In the genomic region with DNA sequence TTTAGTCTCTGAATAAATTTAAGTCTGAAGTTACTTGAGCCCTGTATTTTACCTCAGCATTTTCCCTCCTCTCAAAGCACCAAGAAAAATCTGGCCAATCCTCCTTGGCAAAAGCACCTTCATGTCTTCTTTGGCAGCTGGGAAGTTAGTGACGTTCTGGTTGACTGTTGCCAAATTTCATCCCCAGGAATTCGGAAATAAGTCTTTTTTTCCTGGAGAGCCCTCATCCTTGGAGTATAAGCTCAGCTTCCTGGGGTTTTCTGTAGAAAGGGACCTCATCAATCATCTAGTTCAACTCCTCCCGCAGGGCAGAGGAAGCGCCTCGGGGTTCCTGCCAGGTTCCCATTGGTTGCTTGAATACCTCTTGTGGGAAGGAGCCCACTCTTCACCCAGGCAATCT, we compare ENCODE assay signal across 21 cellular contexts.
A peak's percentile ranks its signal among the peaks of the same experiment; 100 is the strongest.
DNase-seq lines count a peak whose midpoint lies in the region; ATAC-seq and TF ChIP-seq lines count a peak whose summit lies in the region.
"Had no signal": no experiment of that assay in that cellular context is flagged by ENCODE, and none has a peak within 500 bp of the region (broad histone marks: within the 10 kb centered on the region; RNA-seq: fewer than 3 reads in every experiment).

No MANE protein-coding gene starts in this region.

- H3K4me3 ChIP-seq in ascending aorta (peak overlapping the region in 1 of 2 donors; percentile 38), uterus (no peak overlapping the region)
- H3K4me3 ChIP-seq: BLaER1 treated with 17β-estradiol and CSF1 and Interleukin-3, amounts not matched to agents 10 nM and 100 nM; sigmoid colon had no signal

- TF ChIP-seq CTCF in ascending aorta (IDR thresholded peaks at IDR 0.05) = no peak
- TF ChIP-seq CTCF in uterus (IDR thresholded peaks at IDR 0.05) = no peak
- TF ChIP-seq CTCF in WTC11 (IDR thresholded peaks at IDR 0.05) = no peak

- no peaks in the 10 kb centered on the region for H3K36me3 Mint-ChIP-seq in WTC11
- H3K36me3 Mint-ChIP-seq: activated naive CD8-positive, alpha-beta T cell had no signal

- H3K4me1 Mint-ChIP-seq in WTC11 = peaks cover 49% of the 10 kb centered on the region
- H3K4me1 Mint-ChIP-seq: activated CD4-positive, alpha-beta memory T cell treated with anti-CD3 and anti-CD28 coated beads, Interleukin-2, amount 10 ng/mL, durations not matched to agents 7 days and 5 days had no signal

- H3K27me3 ChIP-seq in ascending aorta (no peaks in the 10 kb centered on the region), uterus (no peaks in the 10 kb centered on the region)
- H3K27me3 ChIP-seq: BLaER1 treated with 17β-estradiol and CSF1 and Interleukin-3, amounts not matched to agents 10 nM and 100 nM; sigmoid colon had no signal

- no peaks in the 10 kb centered on the region for H3K9me3 ChIP-seq in ascending aorta
- H3K9me3 ChIP-seq in uterus = no peaks in the 10 kb centered on the region
- H3K9me3 ChIP-seq: BLaER1 treated with 17β-estradiol and CSF1 and Interleukin-3, amounts not matched to agents 10 nM and 100 nM; sigmoid colon had no signal

- no peaks in the 10 kb centered on the region for H3K9me3 Mint-ChIP-seq in WTC11
- H3K9me3 Mint-ChIP-seq: activated CD4-positive, alpha-beta memory T cell treated with anti-CD3 and anti-CD28 coated beads, Interleukin-2, amount 10 ng/mL, durations not matched to agents 7 days and 5 days; H9 had no signal

- H3K36me3 ChIP-seq in ascending aorta (no peaks in the 10 kb centered on the region), uterus (no peaks in the 10 kb centered on the region)
- H3K36me3 ChIP-seq: BLaER1 treated with 17β-estradiol and CSF1 and Interleukin-3, amounts not matched to agents 10 nM and 100 nM; sigmoid colon had no signal

- DNase-seq in H4 (ENCODE audit: low spot score) (peak; percentile 27), ascending aorta (ENCODE audit: low spot score in 2 of 2) (no peak), globus pallidus (ENCODE audit: low spot score) (peak; percentile 24), uterus (peak in 1 of 2 donors; percentile 24), WTC11 (ENCODE audit: low spot score) (no peak), GOT3 (lab: John Stamatoyannopoulos, UW) (no peak)
- DNase-seq: activated CD4-positive, alpha-beta memory T cell treated with anti-CD3 and anti-CD28 coated beads, Interleukin-2, amount 10 ng/mL, durations not matched to agents 7 days and 5 days; activated T-cell treated with anti-CD3 and anti-CD28 coated beads, Interleukin-2, amount 50 U/mL, for 48 hours; central memory CD4-positive, alpha-beta T cell; effector memory CD4-positive, alpha-beta T cell; H9; Kasumi-1; NCI-H1436 treated with DMSO at 0.1 percent for 48 hours; nucleus accumbens; Right ventricle myocardium superior; sigmoid colon; stimulated activated CD4-positive, alpha-beta T cell treated with anti-CD3 and anti-CD28 coated beads, Interleukin-2, amount 100 ng/mL, for 24 hours had no signal

- H3K4me1 ChIP-seq in ascending aorta (peaks cover 16 to 21% of the 10 kb centered on the region in 2 donors), uterus (peaks cover 0 to 4% of the 10 kb centered on the region in 2 donors)

- CTCF ChIA-PET in WTC11 (lab: Charles Lee) = no interaction called here

- H3K4me3 Mint-ChIP-seq in WTC11 = no peak overlapping the region
- H3K4me3 Mint-ChIP-seq: activated CD4-positive, alpha-beta memory T cell treated with anti-CD3 and anti-CD28 coated beads, Interleukin-2, amount 10 ng/mL, durations not matched to agents 7 days and 5 days; activated naive CD8-positive, alpha-beta T cell; H9 had no signal

- POLR2A ChIA-PET in WTC11 (lab: Charles Lee) = no interaction called here

- TF ChIP-seq POLR2A in uterus (IDR thresholded peaks at IDR 0.05) = no peak

- peak overlapping the region; percentile 78 to 86 for H3K27ac ChIP-seq in ascending aorta
- peak overlapping the region; percentile 19 to 38 for H3K27ac ChIP-seq in uterus
- H3K27ac ChIP-seq: BLaER1 treated with 17β-estradiol and CSF1 and Interleukin-3, amounts not matched to agents 10 nM and 100 nM; VCaP had no signal

- intact Hi-C loops in ascending aorta (cut with DNase I) = no loop called here
- intact Hi-C loops in uterus (cut with DNase I; ENCODE audit: low total_unique reads) = no loop called here

- H3K27ac Mint-ChIP-seq in WTC11 = no peak overlapping the region
- H3K27ac Mint-ChIP-seq: activated CD4-positive, alpha-beta memory T cell treated with anti-CD3 and anti-CD28 coated beads, Interleukin-2, amount 10 ng/mL, durations not matched to agents 7 days and 5 days; activated naive CD8-positive, alpha-beta T cell had no signal

- ATAC-seq in GM21423 (IDR thresholded peaks at IDR 0.05; ENCODE audit: unreplicated experiment) (no peak), WTC11 (no peak)

- H3K27me3 Mint-ChIP-seq in WTC11 (ENCODE audit: low read depth) = no peaks in the 10 kb centered on the region

TF ChIP-seq in WTC11, 78 proteins besides CTCF, POLR2A, EP300 and RAD21 (continues in another document):
- TF ChIP-seq ZNF317 (CRISPR knock-in tag; IDR thresholded peaks at IDR 0.05; ENCODE audit: borderline replicate concordance, low read depth) = no peak
- TF ChIP-seq GRHL2 (CRISPR knock-in tag; IDR thresholded peaks at IDR 0.05; ENCODE audit: insufficient replicate concordance, severe bottlenecking) = no peak
- TF ChIP-seq, protein P1, sequence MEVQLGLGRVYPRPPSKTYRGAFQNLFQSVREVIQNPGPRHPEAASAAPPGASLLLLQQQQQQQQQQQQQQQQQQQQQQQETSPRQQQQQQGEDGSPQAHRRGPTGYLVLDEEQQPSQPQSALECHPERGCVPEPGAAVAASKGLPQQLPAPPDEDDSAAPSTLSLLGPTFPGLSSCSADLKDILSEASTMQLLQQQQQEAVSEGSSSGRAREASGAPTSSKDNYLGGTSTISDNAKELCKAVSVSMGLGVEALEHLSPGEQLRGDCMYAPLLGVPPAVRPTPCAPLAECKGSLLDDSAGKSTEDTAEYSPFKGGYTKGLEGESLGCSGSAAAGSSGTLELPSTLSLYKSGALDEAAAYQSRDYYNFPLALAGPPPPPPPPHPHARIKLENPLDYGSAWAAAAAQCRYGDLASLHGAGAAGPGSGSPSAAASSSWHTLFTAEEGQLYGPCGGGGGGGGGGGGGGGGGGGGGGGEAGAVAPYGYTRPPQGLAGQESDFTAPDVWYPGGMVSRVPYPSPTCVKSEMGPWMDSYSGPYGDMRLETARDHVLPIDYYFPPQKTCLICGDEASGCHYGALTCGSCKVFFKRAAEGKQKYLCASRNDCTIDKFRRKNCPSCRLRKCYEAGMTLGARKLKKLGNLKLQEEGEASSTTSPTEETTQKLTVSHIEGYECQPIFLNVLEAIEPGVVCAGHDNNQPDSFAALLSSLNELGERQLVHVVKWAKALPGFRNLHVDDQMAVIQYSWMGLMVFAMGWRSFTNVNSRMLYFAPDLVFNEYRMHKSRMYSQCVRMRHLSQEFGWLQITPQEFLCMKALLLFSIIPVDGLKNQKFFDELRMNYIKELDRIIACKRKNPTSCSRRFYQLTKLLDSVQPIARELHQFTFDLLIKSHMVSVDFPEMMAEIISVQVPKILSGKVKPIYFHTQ (CRISPR knock-in tag; IDR thresholded peaks at IDR 0.05) = no peak
- no peak for TF ChIP-seq TEAD4 (CRISPR knock-in tag; IDR thresholded peaks at IDR 0.05)
- TF ChIP-seq SMAD3 (CRISPR knock-in tag; IDR thresholded peaks at IDR 0.05; ENCODE audit: borderline replicate concordance) = no peak
- no peak for TF ChIP-seq NR1H2 (CRISPR knock-in tag; IDR thresholded peaks at IDR 0.05)
- TF ChIP-seq SOX15 (CRISPR knock-in tag; IDR thresholded peaks at IDR 0.05) = no peak
- TF ChIP-seq ZNF138 (CRISPR knock-in tag; conservative IDR thresholded peaks at IDR 0.05) = no peak
- TF ChIP-seq, protein P2, sequence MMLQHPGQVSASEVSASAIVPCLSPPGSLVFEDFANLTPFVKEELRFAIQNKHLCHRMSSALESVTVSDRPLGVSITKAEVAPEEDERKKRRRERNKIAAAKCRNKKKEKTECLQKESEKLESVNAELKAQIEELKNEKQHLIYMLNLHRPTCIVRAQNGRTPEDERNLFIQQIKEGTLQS (CRISPR knock-in tag; conservative IDR thresholded peaks at IDR 0.05) = no peak
- TF ChIP-seq, protein P3, sequence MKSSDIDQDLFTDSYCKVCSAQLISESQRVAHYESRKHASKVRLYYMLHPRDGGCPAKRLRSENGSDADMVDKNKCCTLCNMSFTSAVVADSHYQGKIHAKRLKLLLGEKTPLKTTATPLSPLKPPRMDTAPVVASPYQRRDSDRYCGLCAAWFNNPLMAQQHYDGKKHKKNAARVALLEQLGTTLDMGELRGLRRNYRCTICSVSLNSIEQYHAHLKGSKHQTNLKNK (CRISPR knock-in tag; IDR thresholded peaks at IDR 0.05) = no peak
- TF ChIP-seq, protein P4, sequence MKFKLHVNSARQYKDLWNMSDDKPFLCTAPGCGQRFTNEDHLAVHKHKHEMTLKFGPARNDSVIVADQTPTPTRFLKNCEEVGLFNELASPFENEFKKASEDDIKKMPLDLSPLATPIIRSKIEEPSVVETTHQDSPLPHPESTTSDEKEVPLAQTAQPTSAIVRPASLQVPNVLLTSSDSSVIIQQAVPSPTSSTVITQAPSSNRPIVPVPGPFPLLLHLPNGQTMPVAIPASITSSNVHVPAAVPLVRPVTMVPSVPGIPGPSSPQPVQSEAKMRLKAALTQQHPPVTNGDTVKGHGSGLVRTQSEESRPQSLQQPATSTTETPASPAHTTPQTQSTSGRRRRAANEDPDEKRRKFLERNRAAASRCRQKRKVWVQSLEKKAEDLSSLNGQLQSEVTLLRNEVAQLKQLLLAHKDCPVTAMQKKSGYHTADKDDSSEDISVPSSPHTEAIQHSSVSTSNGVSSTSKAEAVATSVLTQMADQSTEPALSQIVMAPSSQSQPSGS (CRISPR knock-in tag; IDR thresholded peaks at IDR 0.05; ENCODE audit: borderline replicate concordance, low read depth) = no peak
- TF ChIP-seq, protein P5, sequence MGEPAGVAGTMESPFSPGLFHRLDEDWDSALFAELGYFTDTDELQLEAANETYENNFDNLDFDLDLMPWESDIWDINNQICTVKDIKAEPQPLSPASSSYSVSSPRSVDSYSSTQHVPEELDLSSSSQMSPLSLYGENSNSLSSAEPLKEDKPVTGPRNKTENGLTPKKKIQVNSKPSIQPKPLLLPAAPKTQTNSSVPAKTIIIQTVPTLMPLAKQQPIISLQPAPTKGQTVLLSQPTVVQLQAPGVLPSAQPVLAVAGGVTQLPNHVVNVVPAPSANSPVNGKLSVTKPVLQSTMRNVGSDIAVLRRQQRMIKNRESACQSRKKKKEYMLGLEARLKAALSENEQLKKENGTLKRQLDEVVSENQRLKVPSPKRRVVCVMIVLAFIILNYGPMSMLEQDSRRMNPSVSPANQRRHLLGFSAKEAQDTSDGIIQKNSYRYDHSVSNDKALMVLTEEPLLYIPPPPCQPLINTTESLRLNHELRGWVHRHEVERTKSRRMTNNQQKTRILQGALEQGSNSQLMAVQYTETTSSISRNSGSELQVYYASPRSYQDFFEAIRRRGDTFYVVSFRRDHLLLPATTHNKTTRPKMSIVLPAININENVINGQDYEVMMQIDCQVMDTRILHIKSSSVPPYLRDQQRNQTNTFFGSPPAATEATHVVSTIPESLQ (CRISPR knock-in tag; IDR thresholded peaks at IDR 0.05) = no peak
- no peak for TF ChIP-seq KAT7 (CRISPR knock-in tag; IDR thresholded peaks at IDR 0.05; ENCODE audit: borderline replicate concordance)

Comparison
In these comparisons a context has a peak if more than half of its experiments do, and no peak if none do; other contexts are left out.
1. DNase-seq: peak in H4 (single experiment) and globus pallidus (single experiment); none in ascending aorta (0 of 2), WTC11 (single experiment) and GOT3 (single experiment).